ENCODE assay signal across 10 cellular contexts in the genomic region with DNA sequence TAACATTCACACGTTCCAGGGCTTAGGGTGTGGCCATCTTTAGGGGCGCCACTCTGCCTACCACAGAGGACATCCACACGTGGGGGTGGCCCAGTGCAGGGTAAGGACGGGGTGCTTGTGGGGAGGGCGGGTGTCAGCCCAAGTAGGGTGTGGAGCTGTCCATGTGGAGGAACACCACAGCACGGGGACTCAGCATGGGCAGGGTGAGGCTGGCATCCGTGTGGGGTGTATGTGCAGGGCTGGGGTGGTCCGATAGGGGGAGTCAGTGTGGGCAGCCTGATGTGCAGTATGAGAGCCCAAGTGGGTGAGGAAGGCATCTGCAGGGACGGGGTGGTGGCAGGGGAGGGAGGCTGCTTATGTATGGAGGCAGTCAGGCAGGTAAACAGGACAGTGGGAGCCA. TPM values are rescaled to one million over a fixed set of nuclear protein-coding genes. Genes with fewer than 3 reads are reported as not detected.
DNase-seq lines count a peak whose midpoint lies in the region; ATAC-seq and TF ChIP-seq lines count a peak whose summit lies in the region.
"Had no signal": no experiment of that assay in that cellular context is flagged by ENCODE, and none has a peak within 500 bp of the region (broad histone marks: within the 10 kb centered on the region; RNA-seq: fewer than 3 reads in every experiment).

No MANE protein-coding gene starts in this region.

- H3K27me3 ChIP-seq in right cardiac atrium (ENCODE audit: control insufficient read depth, insufficient read depth) (no peaks in the 10 kb centered on the region), testis (no peaks in the 10 kb centered on the region)

- H3K4me1 Mint-ChIP-seq in activated naive CD4-positive, alpha-beta T cell treated with anti-CD3 and anti-CD28 coated beads, Interleukin-2, amount 50 U/mL, for 24 hours: peaks cover 19% of the 10 kb centered on the region
- peaks cover 12% of the 10 kb centered on the region for H3K4me1 Mint-ChIP-seq in activated naive CD4-positive, alpha-beta T cell treated with anti-CD3 and anti-CD28 coated beads, Interleukin-2, amount 10 ng/mL, durations not matched to agents 7 days and 5 days
- peaks cover 27% of the 10 kb centered on the region for H3K4me1 Mint-ChIP-seq in activated T-helper 1 cell treated with anti-CD3 and anti-CD28 coated beads, Interleukin-12 subunit alpha, Interleukin-12 subunit beta, Interleukin-2, Interleukin-4 antibody, amounts not matched to agents 30 ng/mL and 10 ng/mL and 1 ng/mL, durations not matched to agents 14 hours and 24 hours and 36 hours (ENCODE audit: low read depth)

- no peaks in the 10 kb centered on the region for H3K9me3 ChIP-seq in right cardiac atrium (ENCODE audit: control insufficient read depth, low read length)
- H3K9me3 ChIP-seq in testis: no peaks in the 10 kb centered on the region

- TF ChIP-seq CTCF in testis (IDR thresholded peaks at IDR 0.05): no peak

- peak; percentile 28 to 56 for ATAC-seq in right cardiac atrium
- no peak for ATAC-seq in HG03025 (IDR thresholded peaks at IDR 0.05; ENCODE audit: low FRiP score, unreplicated experiment)
- no peak for ATAC-seq in GM21529 (IDR thresholded peaks at IDR 0.05; ENCODE audit: unreplicated experiment)

- H3K36me3 ChIP-seq in testis (ENCODE audit: low read depth, missing control alignments): no peaks in the 10 kb centered on the region

- DNase-seq in activated naive CD4-positive, alpha-beta T cell treated with anti-CD3 and anti-CD28 coated beads, Interleukin-2, amount 10 ng/mL, durations not matched to agents 7 days and 5 days: no peak
- no peak for DNase-seq in activated T-helper 1 cell treated with anti-CD3 and anti-CD28 coated beads, Interleukin-12 subunit alpha, Interleukin-12 subunit beta, Interleukin-2, Interleukin-4 antibody, amounts not matched to agents 30 ng/mL and 10 ng/mL and 1 ng/mL, durations not matched to agents 14 hours and 24 hours and 36 hours (ENCODE audit: low spot score)
- DNase-seq in right cardiac atrium (no peak), testis (peak; percentile 16), NCI-H146 treated with DMSO at 0.1 percent for 48 hours (lab: John Stamatoyannopoulos, UW; ENCODE audit: unreplicated experiment) (no peak)
- DNase-seq: NCI-H774, occipital lobe had no signal

- no peaks in the 10 kb centered on the region for H3K4me1 ChIP-seq in right cardiac atrium (ENCODE audit: control insufficient read depth, insufficient read depth, low read length)
- peaks cover 10% of the 10 kb centered on the region for H3K4me1 ChIP-seq in testis

- intact Hi-C loops in activated T-helper 1 cell treated with anti-CD3 and anti-CD28 coated beads, Interleukin-12 subunit alpha, Interleukin-12 subunit beta, Interleukin-2, Interleukin-4 antibody, amounts not matched to agents 30 ng/mL and 10 ng/mL and 1 ng/mL, durations not matched to agents 14 hours and 24 hours and 36 hours (cut with micrococcal nuclease): loop anchor here (2.0 kb wide), 1 partner anchor 17 kb away; the partner anchor contains the start of gene PSMC1
- intact Hi-C loops in right cardiac atrium (cut with DNase I): no loop called here
- intact Hi-C loops in testis (cut with DNase I; ENCODE audit: low total_unique reads): no loop called here

- peaks cover 7% of the 10 kb centered on the region for H3K36me3 Mint-ChIP-seq in activated naive CD4-positive, alpha-beta T cell treated with anti-CD3 and anti-CD28 coated beads, Interleukin-2, amount 50 U/mL, for 24 hours
- peaks cover 41% of the 10 kb centered on the region for H3K36me3 Mint-ChIP-seq in activated naive CD4-positive, alpha-beta T cell treated with anti-CD3 and anti-CD28 coated beads, Interleukin-2, amount 10 ng/mL, durations not matched to agents 7 days and 5 days
- peaks cover 33% of the 10 kb centered on the region for H3K36me3 Mint-ChIP-seq in activated T-helper 1 cell treated with anti-CD3 and anti-CD28 coated beads, Interleukin-12 subunit alpha, Interleukin-12 subunit beta, Interleukin-2, Interleukin-4 antibody, amounts not matched to agents 30 ng/mL and 10 ng/mL and 1 ng/mL, durations not matched to agents 14 hours and 24 hours and 36 hours (ENCODE audit: low read depth)

- 69% methylated on average over 9 of the region's 9 CpGs for WGBS in right cardiac atrium
- 69 to 73% methylated on average over 9 of the region's 9 CpGs for WGBS in testis, 2 donors

- H3K27ac ChIP-seq in right cardiac atrium (ENCODE audit: low read length) (no peak overlapping the region), testis (peak overlapping the region in 1 of 2 donors; percentile 53)

- TF ChIP-seq POLR2A in testis (IDR thresholded peaks at IDR 0.05): no peak

- no peak overlapping the region for H3K4me3 Mint-ChIP-seq in activated naive CD4-positive, alpha-beta T cell treated with anti-CD3 and anti-CD28 coated beads, Interleukin-2, amount 50 U/mL, for 24 hours
- no peak overlapping the region for H3K4me3 Mint-ChIP-seq in activated naive CD4-positive, alpha-beta T cell treated with anti-CD3 and anti-CD28 coated beads, Interleukin-2, amount 10 ng/mL, durations not matched to agents 7 days and 5 days
- no peak overlapping the region for H3K4me3 Mint-ChIP-seq in activated T-helper 1 cell treated with anti-CD3 and anti-CD28 coated beads, Interleukin-12 subunit alpha, Interleukin-12 subunit beta, Interleukin-2, Interleukin-4 antibody, amounts not matched to agents 30 ng/mL and 10 ng/mL and 1 ng/mL, durations not matched to agents 14 hours and 24 hours and 36 hours

- peak overlapping the region; percentile 76 for H3K27ac Mint-ChIP-seq in activated naive CD4-positive, alpha-beta T cell treated with anti-CD3 and anti-CD28 coated beads, Interleukin-2, amount 50 U/mL, for 24 hours
- no peak overlapping the region for H3K27ac Mint-ChIP-seq in activated naive CD4-positive, alpha-beta T cell treated with anti-CD3 and anti-CD28 coated beads, Interleukin-2, amount 10 ng/mL, durations not matched to agents 7 days and 5 days
- peak overlapping the region; percentile 55 for H3K27ac Mint-ChIP-seq in activated T-helper 1 cell treated with anti-CD3 and anti-CD28 coated beads, Interleukin-12 subunit alpha, Interleukin-12 subunit beta, Interleukin-2, Interleukin-4 antibody, amounts not matched to agents 30 ng/mL and 10 ng/mL and 1 ng/mL, durations not matched to agents 14 hours and 24 hours and 36 hours

- no peaks in the 10 kb centered on the region for H3K9me3 Mint-ChIP-seq in activated naive CD4-positive, alpha-beta T cell treated with anti-CD3 and anti-CD28 coated beads, Interleukin-2, amount 50 U/mL, for 24 hours
- H3K9me3 Mint-ChIP-seq in activated naive CD4-positive, alpha-beta T cell treated with anti-CD3 and anti-CD28 coated beads, Interleukin-2, amount 10 ng/mL, durations not matched to agents 7 days and 5 days: no peaks in the 10 kb centered on the region
- no peaks in the 10 kb centered on the region for H3K9me3 Mint-ChIP-seq in activated T-helper 1 cell treated with anti-CD3 and anti-CD28 coated beads, Interleukin-12 subunit alpha, Interleukin-12 subunit beta, Interleukin-2, Interleukin-4 antibody, amounts not matched to agents 30 ng/mL and 10 ng/mL and 1 ng/mL, durations not matched to agents 14 hours and 24 hours and 36 hours

- CTCF ChIA-PET in activated naive CD4-positive, alpha-beta T cell treated with anti-CD3 and anti-CD28 coated beads, Interleukin-2, amount 10 ng/mL, durations not matched to agents 7 days and 5 days (lab: Charles Lee): no interaction called here

- no peaks in the 10 kb centered on the region for H3K27me3 Mint-ChIP-seq in activated naive CD4-positive, alpha-beta T cell treated with anti-CD3 and anti-CD28 coated beads, Interleukin-2, amount 50 U/mL, for 24 hours
- no peaks in the 10 kb centered on the region for H3K27me3 Mint-ChIP-seq in activated naive CD4-positive, alpha-beta T cell treated with anti-CD3 and anti-CD28 coated beads, Interleukin-2, amount 10 ng/mL, durations not matched to agents 7 days and 5 days
- no peaks in the 10 kb centered on the region for H3K27me3 Mint-ChIP-seq in activated T-helper 1 cell treated with anti-CD3 and anti-CD28 coated beads, Interleukin-12 subunit alpha, Interleukin-12 subunit beta, Interleukin-2, Interleukin-4 antibody, amounts not matched to agents 30 ng/mL and 10 ng/mL and 1 ng/mL, durations not matched to agents 14 hours and 24 hours and 36 hours (ENCODE audit: insufficient read depth)

- no peak overlapping the region for H3K4me3 ChIP-seq in right cardiac atrium (ENCODE audit: low read length)
- H3K4me3 ChIP-seq in testis: no peak overlapping the region

RNA-seq across cellular contexts. Expression of gene PSMC1, which starts 17.7 kb away (rescaled TPM):
- 171 and 176 TPM in 2 replicates for total RNA-seq in activated T-helper 1 cell treated with anti-CD3 and anti-CD28 coated beads, Interleukin-12 subunit alpha, Interleukin-12 subunit beta, Interleukin-2, Interleukin-4 antibody, amounts not matched to agents 30 ng/mL and 10 ng/mL and 1 ng/mL, durations not matched to agents 14 hours and 24 hours and 36 hours
- total RNA-seq in right cardiac atrium (100 to 1,000 TPM in 3 of 4 donors, 10 to 100 TPM in 1; 89.9 to 127 (median 118) TPM), testis (100 to 1,000 TPM; 111 to 133 TPM)
- polyA plus RNA-seq in right cardiac atrium (201 TPM), testis (ENCODE audit: insufficient read depth, low read depth, low replicate concordance) (300 TPM)

RNA-seq across cellular contexts. Expression of gene NRDE2, which starts 57.7 kb away (rescaled TPM):
- 22.9 and 24.4 TPM in 2 replicates for total RNA-seq in activated T-helper 1 cell treated with anti-CD3 and anti-CD28 coated beads, Interleukin-12 subunit alpha, Interleukin-12 subunit beta, Interleukin-2, Interleukin-4 antibody, amounts not matched to agents 30 ng/mL and 10 ng/mL and 1 ng/mL, durations not matched to agents 14 hours and 24 hours and 36 hours
- total RNA-seq in right cardiac atrium (10 to 100 TPM; 10.9 to 15.3 (median 12.4) TPM), testis (10 to 100 TPM; 31.3 to 34.8 TPM)
- polyA plus RNA-seq in right cardiac atrium (6.2 TPM), testis (ENCODE audit: insufficient read depth, low read depth, low replicate concordance) (16.7 TPM)

Comparison
In these comparisons a context has a peak if more than half of its experiments do, and no peak if none do; other contexts are left out.
1. ATAC-seq: peak in right cardiac atrium (2 of 2); none in HG03025 (single experiment) and GM21529 (single experiment).